In the genomic region with DNA sequence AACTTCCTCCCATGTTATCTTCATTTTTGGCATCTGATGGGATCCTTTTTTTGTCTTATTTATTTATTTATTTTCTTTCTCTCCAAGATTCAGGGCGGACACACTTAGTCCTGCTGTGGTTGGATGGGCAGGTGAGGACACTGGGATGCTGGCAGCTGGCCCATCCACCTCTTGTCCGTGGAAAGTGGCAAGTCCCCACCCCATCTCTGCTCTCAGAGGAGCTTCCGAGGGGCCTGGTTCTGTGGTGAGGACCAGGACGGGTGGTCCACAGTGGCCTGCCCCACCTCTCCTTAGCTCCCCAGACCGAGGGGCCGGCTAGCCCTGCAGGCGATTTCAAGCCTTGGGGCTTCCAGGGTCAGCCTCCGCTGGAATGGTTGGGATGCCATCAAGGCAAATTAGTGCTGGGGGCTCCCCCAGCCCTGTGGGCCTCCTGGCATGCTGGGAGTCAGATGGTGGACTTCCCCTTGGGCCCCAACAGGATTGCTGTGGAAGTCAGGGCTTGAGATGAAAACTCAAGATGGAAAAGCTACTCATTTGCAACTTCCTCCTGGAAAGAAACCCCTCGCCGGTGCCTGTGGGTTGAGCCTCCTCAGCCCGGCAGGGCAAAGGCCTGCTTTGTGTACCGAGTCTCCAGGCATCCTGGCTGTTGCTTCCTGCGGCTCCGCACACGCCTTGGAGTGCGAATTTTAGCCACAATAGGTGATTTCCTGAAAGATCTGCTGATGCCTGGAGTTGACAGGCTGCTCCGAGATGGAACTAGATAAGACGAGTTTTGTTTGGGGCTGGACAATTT, we compare ENCODE assay signal across 15 cellular contexts. TPM values are rescaled to one million over a fixed set of nuclear protein-coding genes. Genes with fewer than 3 reads are reported as not detected.
DNase-seq lines count a peak whose midpoint lies in the region; TF ChIP-seq lines count a peak whose summit lies in the region.
"Had no signal": no experiment of that assay in that cellular context is flagged by ENCODE, and none has a peak within 500 bp of the region (broad histone marks: within the 10 kb centered on the region; RNA-seq: fewer than 3 reads in every experiment).

No MANE protein-coding gene starts in this region.

- H3K27ac Mint-ChIP-seq in HFFc6, result peak overlapping the region; percentile 87

- no peaks in the 10 kb centered on the region for H3K9me3 ChIP-seq in skeletal muscle satellite cell (replicated peaks; ENCODE audit: low read length)
- H3K9me3 ChIP-seq: ovary had no signal

- peak overlapping the region; percentile 73 for H3K4me3 Mint-ChIP-seq in HFFc6

- no peaks in the 10 kb centered on the region; the same call in none of the 2 replicates for H3K27me3 Mint-ChIP-seq in HFFc6 (ENCODE audit: insufficient read depth)

- H3K4me3 ChIP-seq in skeletal muscle satellite cell (ENCODE audit: low read length), result no peak overlapping the region
- H3K4me3 ChIP-seq: ovary had no signal

- peaks cover 56% of the 10 kb centered on the region for H3K4me1 Mint-ChIP-seq in HFFc6 (ENCODE audit: low read depth)

- H3K4me2 ChIP-seq in skeletal muscle satellite cell (ENCODE audit: low read length), result peak overlapping the region; percentile 25

- peaks cover 8% of the 10 kb centered on the region for H3K36me3 Mint-ChIP-seq in HFFc6 (ENCODE audit: low read depth)

- H3K27me3 ChIP-seq in layer of hippocampus (ENCODE audit: control insufficient read depth, insufficient read depth, low read length) (no peaks in the 10 kb centered on the region), skeletal muscle satellite cell (ENCODE audit: control insufficient read depth, insufficient read depth, low read length) (no peaks in the 10 kb centered on the region)
- H3K27me3 ChIP-seq: ovary had no signal

- H3K27ac ChIP-seq in layer of hippocampus (ENCODE audit: low read depth, low read length) (peak overlapping the region; percentile 10), substantia nigra (ENCODE audit: low read depth, low read length, poor library complexity, severe bottlenecking) (no peak overlapping the region)
- H3K27ac ChIP-seq: ovary had no signal

- peaks cover 29% of the 10 kb centered on the region for H3K4me1 ChIP-seq in skeletal muscle satellite cell (ENCODE audit: control insufficient read depth, insufficient read depth, low read length)

- 0 out of 2 replicates have a peak, but pooled peaks cover 4% of the 10 kb centered on the region for H3K9me3 Mint-ChIP-seq in HFFc6

- no peak overlapping the region for H3K9ac ChIP-seq in skeletal muscle satellite cell (ENCODE audit: low read depth, low read length)

- no peak for DNase-seq in HFFc6
- peak; percentile 92 for DNase-seq in dermis blood vessel endothelial cell
- DNase-seq in NCI-H2227 (lab: John Stamatoyannopoulos, UW; ENCODE audit: unreplicated experiment), result no peak
- no peak for DNase-seq in islet precursor cell
- DNase-seq in hypothalamus (lab: John Stamatoyannopoulos, UW), result no peak
- no peak for DNase-seq in substantia nigra (lab: John Stamatoyannopoulos, UW)
- DNase-seq: activated CD4-positive, CD25-positive, alpha-beta regulatory T cell treated with anti-CD3 and anti-CD28 coated beads, Interleukin-2, amount 50 U/mL, for 72 hours; activated naive CD4-positive, alpha-beta T cell treated with Interleukin-2 at 50 U/mL for 16 hours; NCI-H187 treated with DMSO at 0.1 percent for 48 hours; T-helper 1 cell had no signal

- H3K36me3 ChIP-seq in skeletal muscle satellite cell (ENCODE audit: insufficient read depth, low read length), result no peaks in the 10 kb centered on the region
- H3K36me3 ChIP-seq: ovary had no signal

- TF ChIP-seq CTCF in HFFc6 (IDR thresholded peaks at IDR 0.05), result no peak

RNA-seq across cellular contexts. Expression of a gene that starts 31.2 kb away (rescaled TPM):
- total RNA-seq in HFFc6 (2021; fragmentation: NEBNext Ultra II Directional; extraction: Animal tissue kit (Norgen Biotek cat#: 25700)), result not detected
- total RNA-seq in dermis blood vessel endothelial cell, result not detected in 2 replicates
- not detected in 2 replicates for total RNA-seq in skeletal muscle satellite cell (2012; rRNA removed)
- total RNA-seq: mucosa of gallbladder, ovary, RPMI7951 had no signal
